Comparison of ENCODE assay signal across 19 cellular contexts in the genomic region with DNA sequence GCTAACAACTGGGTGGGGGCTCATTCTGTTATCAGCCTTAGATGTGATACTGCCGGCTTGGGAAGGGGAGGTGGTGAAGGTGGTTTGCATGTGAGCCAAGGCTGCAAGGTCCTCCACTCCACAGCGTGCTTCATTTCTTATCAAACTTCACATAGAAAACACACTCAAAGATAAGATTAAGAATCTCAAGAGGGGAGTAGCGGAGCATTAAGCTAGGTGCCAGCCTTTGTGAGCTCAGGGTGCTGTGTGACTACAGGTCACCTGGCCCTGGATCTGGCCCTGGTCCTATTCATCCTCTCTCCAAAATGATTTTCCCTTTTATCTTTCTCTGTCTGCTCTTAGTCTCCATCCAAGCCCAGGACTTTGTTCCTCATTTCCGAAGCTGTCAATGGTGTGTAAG. TPM values are rescaled to one million over a fixed set of nuclear protein-coding genes. Genes with fewer than 3 reads are reported as not detected.
DNase-seq lines count a peak whose midpoint lies in the region; ATAC-seq and TF ChIP-seq lines count a peak whose summit lies in the region.
"Had no signal": no experiment of that assay in that cellular context is flagged by ENCODE, and none has a peak within 500 bp of the region (broad histone marks: within the 10 kb centered on the region; RNA-seq: fewer than 3 reads in every experiment).

No MANE protein-coding gene starts in this region.

- H3K4ac ChIP-seq in trophoblast cell (ENCODE audit: low read depth, low read length) = no peak overlapping the region

- H2AFZ ChIP-seq in trophoblast cell (ENCODE audit: insufficient read depth, low read length, poor library complexity) = no peak overlapping the region

- H3K27ac ChIP-seq in left lung (no peak overlapping the region), trophoblast cell (ENCODE audit: low read depth, low read length) (no peak overlapping the region), upper lobe of left lung (no peak overlapping the region)
- H3K27ac ChIP-seq: 22Rv1, BLaER1, C4-2B had no signal

- H3K36me3 ChIP-seq in left lung (no peaks in the 10 kb centered on the region), trophoblast cell (ENCODE audit: control insufficient read depth in 1 of 2, insufficient read depth in 2 of 2, low read length in 2 of 2) (no peaks in the 10 kb centered on the region), upper lobe of left lung (no peaks in the 10 kb centered on the region)

- no peak overlapping the region for H4K8ac ChIP-seq in trophoblast cell (ENCODE audit: low read depth, low read length)

- H3K4me1 ChIP-seq in left lung (no peaks in the 10 kb centered on the region), trophoblast cell (ENCODE audit: control insufficient read depth in 1 of 2, insufficient read depth in 2 of 2, low read length in 2 of 2) (no peaks in the 10 kb centered on the region), upper lobe of left lung (peaks cover 0 to 5% (median 0%) of the 10 kb centered on the region in 4 donors)
- H3K4me1 ChIP-seq: BLaER1 had no signal

- intact Hi-C loops in left lung (cut with DNase I) = no loop called here

- H3K9me3 ChIP-seq in left lung (peaks cover 0 to 25% of the 10 kb centered on the region in 2 donors), trophoblast cell (ENCODE audit: insufficient read depth, low read depth, low read length) (peaks cover 9% of the 10 kb centered on the region), upper lobe of left lung (peaks cover 0 to 10% (median 8%) of the 10 kb centered on the region in 4 donors)

- H3K36me3 Mint-ChIP-seq in activated naive CD4-positive, alpha-beta T cell treated with anti-CD3 and anti-CD28 coated beads, Interleukin-2, amount 50 U/mL, for 72 hours = peaks cover 10 to 14% of the 10 kb centered on the region in 2 donors
- H3K36me3 Mint-ChIP-seq: CD4-positive, CD25-positive, alpha-beta regulatory T cell had no signal

- H3K4me2 ChIP-seq in trophoblast cell (ENCODE audit: low read length) = no peak overlapping the region
- H3K4me2 ChIP-seq: BLaER1 had no signal

- TF ChIP-seq POLR2A in upper lobe of left lung (IDR thresholded peaks at IDR 0.05) = no peak

- no peak overlapping the region for H3K23ac ChIP-seq in trophoblast cell (ENCODE audit: low read length)

- no peak overlapping the region for H3K4me3 ChIP-seq in left lung
- peak overlapping the region; percentile 30 for H3K4me3 ChIP-seq in trophoblast cell (ENCODE audit: low read depth, low read length)
- H3K4me3 ChIP-seq in upper lobe of left lung = no peak overlapping the region
- H3K4me3 ChIP-seq: BLaER1 had no signal

- TF ChIP-seq EP300 in upper lobe of left lung (IDR thresholded peaks at IDR 0.05) = peak in 1 of 4 donors; percentile 8

- WGBS in trophoblast cell (ENCODE audit: extremely low coverage, insufficient coverage, insufficient read length) = no CpG with 5 or more reads among the region's 4 CpGs
- WGBS in upper lobe of left lung, 2 donors = 68 to 77% methylated on average over 4 of the region's 4 CpGs

- TF ChIP-seq CTCF in left lung (IDR thresholded peaks at IDR 0.05) (no peak), upper lobe of left lung (IDR thresholded peaks at IDR 0.05) (no peak)

- DNase-seq in OCI-M1 (lab: John Stamatoyannopoulos, UW) (peak; percentile 7), left lung (no peak), trophoblast cell (no peak), upper lobe of left lung (peak in 1 of 2 donors; percentile 26), ureter (ENCODE audit: low spot score) (no peak), iPS-NIHi11 (ENCODE audit: low spot score) (no peak), retina (no peak)
- DNase-seq in activated naive CD4-positive, alpha-beta T cell treated with anti-CD3 and anti-CD28 coated beads, Interleukin-2, amount 50 U/mL, for 72 hours (ENCODE audit: low spot score in 2 of 2) = no peak
- DNase-seq: Caco-2; CD4-positive, CD25-positive, alpha-beta regulatory T cell; CD8-positive, alpha-beta T cell; DMS153; DND-41; GOT3; HCEC 1CT had no signal

- H3K79me2 ChIP-seq in trophoblast cell (ENCODE audit: control insufficient read depth, insufficient read depth, low read length, poor library complexity) = no peaks in the 10 kb centered on the region

- no peak overlapping the region for H3K14ac ChIP-seq in trophoblast cell (ENCODE audit: low read length)

- peaks cover 10 to 17% of the 10 kb centered on the region in 2 donors for H3K9me3 Mint-ChIP-seq in activated naive CD4-positive, alpha-beta T cell treated with anti-CD3 and anti-CD28 coated beads, Interleukin-2, amount 50 U/mL, for 72 hours

- no peak overlapping the region for H3K9ac ChIP-seq in trophoblast cell (ENCODE audit: low read length)
- H3K9ac ChIP-seq: BLaER1 had no signal

- no peak overlapping the region for H2BK120ac ChIP-seq in trophoblast cell (ENCODE audit: insufficient read depth, low read length, poor library complexity)

- H3K27ac Mint-ChIP-seq in activated naive CD4-positive, alpha-beta T cell treated with anti-CD3 and anti-CD28 coated beads, Interleukin-2, amount 50 U/mL, for 72 hours = no peak overlapping the region
- H3K27ac Mint-ChIP-seq: B cell; CD4-positive, CD25-positive, alpha-beta regulatory T cell; CD8-positive, alpha-beta T cell had no signal

- no peak overlapping the region for H2AK5ac ChIP-seq in trophoblast cell (ENCODE audit: low read length)

- H3K79me1 ChIP-seq in trophoblast cell (ENCODE audit: low read length) = no peaks in the 10 kb centered on the region

- no peak overlapping the region for H2BK12ac ChIP-seq in trophoblast cell (ENCODE audit: low read length)

- no peak overlapping the region for H4K12ac ChIP-seq in trophoblast cell (ENCODE audit: low read depth, low read length)

- no peak overlapping the region for H4K91ac ChIP-seq in trophoblast cell (ENCODE audit: low read depth, low read length)

- H3K18ac ChIP-seq in trophoblast cell (ENCODE audit: low read length) = no peak overlapping the region

- ATAC-seq in left lung = peak; percentile 80
- ATAC-seq in upper lobe of left lung (ENCODE audit: low FRiP score in 2 of 2) = peak; percentile 32 to 50
- no peak for ATAC-seq in activated naive CD4-positive, alpha-beta T cell treated with anti-CD3 and anti-CD28 coated beads, Interleukin-2, amount 50 U/mL, for 72 hours
- ATAC-seq: CD8-positive, alpha-beta T cell had no signal

- H3K27me3 ChIP-seq in left lung (no peaks in the 10 kb centered on the region), trophoblast cell (ENCODE audit: insufficient read depth, low read length) (no peaks in the 10 kb centered on the region), upper lobe of left lung (no peaks in the 10 kb centered on the region)
- H3K27me3 ChIP-seq: BLaER1 had no signal

- no peak overlapping the region for H2BK5ac ChIP-seq in trophoblast cell (ENCODE audit: low read depth, low read length, poor library complexity)

RNA-seq across cellular contexts. Expression of a gene that starts 13.3 kb away (rescaled TPM):
- 10 to 100 TPM; 67.3 to 84.2 TPM for total RNA-seq in left lung
- 92.8 and 95.6 TPM in 2 replicates for polyA plus RNA-seq in trophoblast cell (2013)
- 100 to 1,000 TPM in 3 of 6 donors, 10 to 100 TPM in 3; 73.6 to 411 (median 121) TPM for total RNA-seq in upper lobe of left lung
- total RNA-seq in ureter = 112 TPM
- total RNA-seq in activated naive CD4-positive, alpha-beta T cell treated with anti-CD3 and anti-CD28 coated beads, Interleukin-2, amount 50 U/mL, for 72 hours = 10 to 100 TPM; 78.2 to 79.3 TPM

RNA-seq across cellular contexts. Expression of a gene that starts 45.8 kb away (rescaled TPM):
- total RNA-seq in left lung (10 to 100 TPM; 39.6 to 40.2 TPM), upper lobe of left lung (10 to 100 TPM; 23.0 to 45.7 (median 30.9) TPM), ureter (26.4 TPM)
- polyA plus RNA-seq in trophoblast cell (2013) = 67.0 and 70.6 TPM in 2 replicates
- total RNA-seq in activated naive CD4-positive, alpha-beta T cell treated with anti-CD3 and anti-CD28 coated beads, Interleukin-2, amount 50 U/mL, for 72 hours = not detected

Comparison
In these comparisons a context has a peak if more than half of its experiments do, and no peak if none do; other contexts are left out.
1. ATAC-seq: peak in left lung (single experiment) and upper lobe of left lung (2 of 2); none in activated naive CD4-positive, alpha-beta T cell treated with anti-CD3 and anti-CD28 coated beads, Interleukin-2, amount 50 U/mL, for 72 hours (0 of 2).
2. RNA of a gene that starts 45.8 kb away (total RNA-seq): 39.6 to 40.2 TPM in left lung, 23.0 to 45.7 TPM in upper lobe of left lung and 26.4 TPM in ureter (single experiment); not detected in activated naive CD4-positive, alpha-beta T cell treated with anti-CD3 and anti-CD28 coated beads, Interleukin-2, amount 50 U/mL, for 72 hours; every median in the first group is over 10 times any median in the second.